ENCODE assay signal across 16 cellular contexts in genomic region chr5:84260140-84260539, GRCh38.
DNase-seq lines count a peak whose midpoint lies in the region; ATAC-seq and TF ChIP-seq lines count a peak whose summit lies in the region.
"Had no signal": no experiment of that assay in that cellular context is flagged by ENCODE, and none has a peak within 500 bp of the region (broad histone marks: within the 10 kb centered on the region; RNA-seq: fewer than 3 reads in every experiment).

No MANE protein-coding gene starts in this region.

- H4K20me1 ChIP-seq in GM23248 (ENCODE audit: insufficient read depth), result no peaks in the 10 kb centered on the region

- TF ChIP-seq CTCF in GM12865 (IDR thresholded peaks at IDR 0.05; ENCODE audit: insufficient read depth, low read depth, low read length, missing control alignments), result no peak

- 30 to 52% methylated on average over 1 of the region's 1 CpG for whole genome bisulfite sequencing in GM23248 (ENCODE audit: low coverage in 1 of 2, low lambda C conversion rate in 2 of 2, missing lambda C conversion rate in 2 of 2), 2 experiments

- no peak overlapping the region for H3K4me2 ChIP-seq in GM23248 (ENCODE audit: unreplicated experiment)

- no peak overlapping the region for H3K4me3 ChIP-seq in GM12865 (ENCODE audit: low read depth, low read length)
- no peak overlapping the region for H3K4me3 ChIP-seq in GM23248
- H3K4me3 ChIP-seq: psoas muscle had no signal

- no peaks in the 10 kb centered on the region for H3K9me3 ChIP-seq in GM23248 (ENCODE audit: low read depth)
- H3K9me3 ChIP-seq: Caco-2, psoas muscle had no signal

- in situ Hi-C loops in GM23248 (cut with MboI), result no loop called here

- H3K27me3 ChIP-seq in GM23248 (replicated peaks; ENCODE audit: insufficient read depth), result 0 out of 2 replicates have a peak, but pooled peaks cover 10% of the 10 kb centered on the region

- no peaks in the 10 kb centered on the region for H3K4me1 ChIP-seq in GM23248 (ENCODE audit: insufficient read depth)
- H3K4me1 ChIP-seq: Caco-2, foreskin keratinocyte, psoas muscle had no signal

- H3F3A ChIP-seq in GM23248 (ENCODE audit: insufficient read depth), result no peaks in the 10 kb centered on the region

- no peak overlapping the region for H3K9ac ChIP-seq in GM23248

- H3K9me2 ChIP-seq in GM23248 (ENCODE audit: insufficient read depth), result no peaks in the 10 kb centered on the region

- peak; percentile 64 for ATAC-seq in GM19397 (IDR thresholded peaks at IDR 0.05; ENCODE audit: unreplicated experiment)
- ATAC-seq in HG02852 (IDR thresholded peaks at IDR 0.05; ENCODE audit: unreplicated experiment), result peak; percentile 57
- ATAC-seq in HG03521 (IDR thresholded peaks at IDR 0.05; ENCODE audit: unreplicated experiment), result peak; percentile 42
- ATAC-seq in GM19351 (IDR thresholded peaks at IDR 0.05; ENCODE audit: unreplicated experiment), result no peak
- ATAC-seq: activated CD4-positive, alpha-beta T cell treated with anti-CD3 and anti-CD28 coated beads for 36 hours; activated T-cell treated with anti-CD3 and anti-CD28 coated beads, Interleukin-2, amount 50 U/mL, for 72 hours; foreskin keratinocyte; HCT116; psoas muscle had no signal

- H3K79me2 ChIP-seq in GM23248 (ENCODE audit: insufficient read depth), result no peaks in the 10 kb centered on the region

- DNase-seq in GM12865 (ENCODE audit: low read depth) (peak; percentile 18), GM23248 (no peak), cerebellar nuclear complex (lab: John Stamatoyannopoulos, UW) (no peak), NCI-H1092 treated with DMSO at 0.1 percent for 48 hours (lab: John Stamatoyannopoulos, UW) (no peak)
- DNase-seq: activated CD4-positive, alpha-beta T cell treated with anti-CD3 and anti-CD28 coated beads for 36 hours; activated T-cell treated with anti-CD3 and anti-CD28 coated beads, Interleukin-2, amount 50 U/mL, for 72 hours; aorta; Caco-2; effector CD8-positive, alpha-beta T cell; foreskin keratinocyte; psoas muscle had no signal

- no peak overlapping the region for H2AFZ ChIP-seq in GM23248

- no peak overlapping the region for H3K27ac ChIP-seq in GM23248
- H3K27ac ChIP-seq: foreskin keratinocyte, psoas muscle had no signal

- H3K36me3 ChIP-seq in GM23248 (ENCODE audit: low read depth), result no peaks in the 10 kb centered on the region
